In genomic region chr13:99658266-99658991, GRCh38 we compare ENCODE assay signal across 8 cellular contexts. TPM values are rescaled to one million over a fixed set of nuclear protein-coding genes. Genes with fewer than 3 reads are reported as not detected.
DNase-seq lines count a peak whose midpoint lies in the region; ATAC-seq and TF ChIP-seq lines count a peak whose summit lies in the region.

No MANE protein-coding gene starts in this region.

- no peaks in the 10 kb centered on the region for H3K9me3 ChIP-seq in CD8-positive, alpha-beta memory T cell (ENCODE audit: low read length)
- no peaks in the 10 kb centered on the region for H3K9me3 ChIP-seq in colonic mucosa

- H3K36me3 Mint-ChIP-seq in CD8-positive, alpha-beta memory T cell: peaks cover 0 to 4% (median 0%) of the 10 kb centered on the region in 3 donors

- peak overlapping the region; percentile 89 to 98 (median 92) for H3K27ac Mint-ChIP-seq in CD8-positive, alpha-beta memory T cell

- H3K36me3 ChIP-seq in CD8-positive, alpha-beta memory T cell (ENCODE audit: insufficient read depth, low read length): no peaks in the 10 kb centered on the region
- no peaks in the 10 kb centered on the region for H3K36me3 ChIP-seq in colonic mucosa

- peaks cover 43 to 51% (median 50%) of the 10 kb centered on the region in 3 donors for H3K4me1 Mint-ChIP-seq in CD8-positive, alpha-beta memory T cell

- H3K27me3 ChIP-seq in CD8-positive, alpha-beta memory T cell (ENCODE audit: insufficient read depth, low read length, poor library complexity, severe bottlenecking): no peaks in the 10 kb centered on the region
- H3K27me3 ChIP-seq in colonic mucosa: no peaks in the 10 kb centered on the region

- H3K4me3 ChIP-seq in CD8-positive, alpha-beta memory T cell (ENCODE audit: low read length): peak overlapping the region; percentile 55
- H3K4me3 ChIP-seq in colonic mucosa: peak overlapping the region; percentile 24

- no peaks in the 10 kb centered on the region for H3K9me3 Mint-ChIP-seq in CD8-positive, alpha-beta memory T cell

- peak overlapping the region; percentile 23 to 30 for H3K9ac ChIP-seq in colonic mucosa (ENCODE audit: low read depth in 2 of 2, low read length in 2 of 2)

- peaks cover 0 to 1% of the 10 kb centered on the region in 2 donors for H3K27me3 Mint-ChIP-seq in CD8-positive, alpha-beta memory T cell

- peak; percentile 50 for ATAC-seq in GM21576 (IDR thresholded peaks at IDR 0.05; ENCODE audit: unreplicated experiment)
- peak; percentile 63 for ATAC-seq in left colon
- ATAC-seq in HG03378 (IDR thresholded peaks at IDR 0.05; ENCODE audit: unreplicated experiment): no peak

- DNase-seq in CD8-positive, alpha-beta memory T cell: peak; percentile 21 to 75 (median 54)
- peak; percentile 79 for DNase-seq in NCI-H146 treated with DMSO at 0.1 percent for 48 hours (lab: John Stamatoyannopoulos, UW; ENCODE audit: unreplicated experiment)
- DNase-seq in activated CD4-positive, alpha-beta T cell treated with anti-CD3 and anti-CD28 coated beads for 24 hours (ENCODE audit: low read depth in 2 of 2): peak; percentile 16 to 23
- DNase-seq in colonic mucosa: peak; percentile 40
- peak; percentile 46 to 53 for DNase-seq in left colon
- peak; percentile 29 to 30 for DNase-seq in stimulated activated CD4-positive, alpha-beta T cell treated with anti-CD3 and anti-CD28 coated beads, Interleukin-1b, Interleukin-23, amount 100 ng/mL, for 4 hours (ENCODE audit: low read depth in 2 of 2)

- peaks cover 51% of the 10 kb centered on the region for H3K4me1 ChIP-seq in CD8-positive, alpha-beta memory T cell (ENCODE audit: insufficient read depth, low read length)
- H3K4me1 ChIP-seq in colonic mucosa: no peaks in the 10 kb centered on the region

- TF ChIP-seq CTCF in colonic mucosa (IDR thresholded peaks at IDR 0.05): no peak

- H3K27ac ChIP-seq in CD8-positive, alpha-beta memory T cell (ENCODE audit: low read depth, low read length): peak overlapping the region; percentile 47
- peak overlapping the region; percentile 40 for H3K27ac ChIP-seq in colonic mucosa

- CTCF ChIA-PET in CD8-positive, alpha-beta memory T cell (lab: Charles Lee): interaction anchor here (0.7 to 6.5 kb wide), 11 partner anchors 11 to 914 kb away, joined by 3 to 76 read pairs (median 3); no protein-coding TSS in a partner anchor

- POLR2A ChIA-PET in CD8-positive, alpha-beta memory T cell (lab: Charles Lee): interaction anchor here (0.6 to 2.5 kb wide), 6 partner anchors 11 to 1016 kb away, joined by 3 to 8 read pairs (median 4); partner anchors contain the start of genes CLYBL and TMTC4

- intact Hi-C loops in colonic mucosa (cut with DNase I) (loop anchor here (5.0 kb wide), 3 partner anchors 239 to 854 kb away; no protein-coding TSS in a partner anchor), left colon (cut with DNase I, micrococcal nuclease) (loop anchor here in 1 of 2 donors (5.0 kb wide), 1 partner anchor 859 kb away; no protein-coding TSS in a partner anchor)

- peak overlapping the region; percentile 78 to 93 (median 81) for H3K4me3 Mint-ChIP-seq in CD8-positive, alpha-beta memory T cell

RNA-seq across cellular contexts. Expression of gene CLYBL, which starts 51.9 kb away (rescaled TPM):
- 1 to 10 TPM; 3.8 to 5.6 TPM for total RNA-seq in CD8-positive, alpha-beta memory T cell
- 16.3 TPM for polyA plus RNA-seq in CD8-positive, alpha-beta memory T cell
- 10 to 100 TPM; 12.9 to 34.7 TPM for total RNA-seq in colonic mucosa
- total RNA-seq in left colon: 10 to 100 TPM; 28.8 to 30.3 TPM

Comparison
In these comparisons a context has a peak if more than half of its experiments do, and no peak if none do; other contexts are left out.
1. DNase-seq: peak in every context shown above with its lines; median percentile 79 in NCI-H146 treated with DMSO at 0.1 percent for 48 hours; 54 in CD8-positive, alpha-beta memory T cell; 50 in left colon; 40 in colonic mucosa; 30 in stimulated activated CD4-positive, alpha-beta T cell treated with anti-CD3 and anti-CD28 coated beads, Interleukin-1b, Interleukin-23, amount 100 ng/mL, for 4 hours; 20 in activated CD4-positive, alpha-beta T cell treated with anti-CD3 and anti-CD28 coated beads for 24 hours.